In the genomic region with DNA sequence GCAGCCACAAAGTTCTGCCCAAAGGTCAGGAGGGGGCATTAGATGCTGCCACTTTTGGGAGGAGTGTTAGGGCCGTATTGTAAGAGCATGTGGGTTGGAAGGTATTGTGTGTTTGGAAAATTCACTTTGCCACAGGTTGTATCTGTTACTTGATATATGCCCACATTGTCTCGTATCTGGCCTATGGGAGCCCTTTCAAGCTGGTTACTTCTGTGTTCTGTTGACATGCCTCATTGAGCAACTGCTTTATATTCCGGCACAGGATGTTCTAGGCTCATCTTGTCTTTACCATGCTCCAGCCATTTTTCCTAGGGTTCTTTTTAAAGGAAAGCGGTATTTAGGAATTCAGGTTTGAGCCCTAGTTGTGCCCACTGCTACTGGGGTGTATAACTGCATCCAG, we compare ENCODE assay signal across 24 cellular contexts.
"Had no signal": no experiment of that assay in that cellular context is flagged by ENCODE, and none has a peak within 500 bp of the region (broad histone marks: within the 10 kb centered on the region; RNA-seq: fewer than 3 reads in every experiment).

No MANE protein-coding gene starts in this region.

- H2AFZ ChIP-seq: hepatocyte had no signal

- H3K4me3 ChIP-seq: hepatocyte, left lung, lung, ovary, prostate gland, thyroid gland had no signal

- H3K27ac ChIP-seq: foreskin keratinocyte, hepatocyte, left lung, neutrophil, ovary, prostate gland, thyroid gland had no signal

- H3K27me3 Mint-ChIP-seq: activated naive CD4-positive, alpha-beta T cell treated with anti-CD3 and anti-CD28 coated beads, Interleukin-2, amount 10 ng/mL, durations not matched to agents 7 days and 5 days; dendritic cell treated with granulocyte-macrophage colony-stimulating factor and Interleukin-4, amounts not matched to agents 40 ng/mL and 50 ng/mL, for 4 days; stimulated activated naive CD8-positive, alpha-beta T cell treated with anti-CD3 and anti-CD28 coated beads, Interleukin-15, Interleukin-2, amounts not matched to agents 100 ng/mL and 50 ng/mL, for 24 hours; T-helper 17 cell had no signal

- ATAC-seq: activated T-cell treated with anti-CD3 and anti-CD28 coated beads, Interleukin-2, amount 50 U/mL, for 72 hours; foreskin keratinocyte; left lung; natural killer cell; right cardiac atrium; T-helper 17 cell had no signal

- H3K27me3 ChIP-seq: foreskin keratinocyte, hepatocyte, left lung, neutrophil, ovary, thyroid gland had no signal

- H3K4me2 ChIP-seq: hepatocyte had no signal

- H3K4me1 ChIP-seq: foreskin keratinocyte had no signal

- DNase-seq: activated CD4-positive, alpha-beta T cell treated with anti-CD3 and anti-CD28 coated beads for 4 hours; activated CD4-positive, alpha-beta T cell treated with anti-CD3 and anti-CD28 coated beads, Interleukin-2, amount 50 U/mL, for 48 hours; activated CD4-positive, CD25-positive, alpha-beta regulatory T cell; activated effector memory CD4-positive, alpha-beta T cell treated with anti-CD3 and anti-CD28 coated beads, Interleukin-2, amount 50 U/mL, for 16 hours; activated naive CD4-positive, alpha-beta T cell treated with anti-CD3 and anti-CD28 coated beads, Interleukin-2, amount 10 ng/mL, durations not matched to agents 7 days and 5 days; activated T-cell treated with anti-CD3 and anti-CD28 coated beads, Interleukin-2, amount 50 U/mL, for 72 hours; effector CD4-positive, alpha-beta T cell; erythroblast; foreskin keratinocyte; immature natural killer cell; left lung; natural killer cell; ovary; right cardiac atrium; stimulated activated CD4-positive, alpha-beta T cell treated with anti-CD3 and anti-CD28 coated beads, Interleukin-4, amount 100 ng/mL, for 24 hours; substantia nigra; T-helper 17 cell; thyroid gland had no signal

- H3K27ac Mint-ChIP-seq: activated naive CD4-positive, alpha-beta T cell treated with anti-CD3 and anti-CD28 coated beads, Interleukin-2, amount 10 ng/mL, durations not matched to agents 7 days and 5 days; activated T-cell treated with anti-CD3 and anti-CD28 coated beads, Interleukin-2, amount 50 U/mL, for 72 hours; dendritic cell treated with granulocyte-macrophage colony-stimulating factor and Interleukin-4, amounts not matched to agents 40 ng/mL and 50 ng/mL, for 4 days; immature natural killer cell; natural killer cell; stimulated activated naive CD8-positive, alpha-beta T cell treated with anti-CD3 and anti-CD28 coated beads, Interleukin-15, Interleukin-2, amounts not matched to agents 100 ng/mL and 50 ng/mL, for 24 hours; T-helper 17 cell had no signal

- H3K9me3 Mint-ChIP-seq: activated naive CD4-positive, alpha-beta T cell treated with anti-CD3 and anti-CD28 coated beads, Interleukin-2, amount 10 ng/mL, durations not matched to agents 7 days and 5 days; activated T-cell treated with anti-CD3 and anti-CD28 coated beads, Interleukin-2, amount 50 U/mL, for 72 hours; dendritic cell treated with granulocyte-macrophage colony-stimulating factor and Interleukin-4, amounts not matched to agents 40 ng/mL and 50 ng/mL, for 4 days; immature natural killer cell; natural killer cell; stimulated activated naive CD8-positive, alpha-beta T cell treated with anti-CD3 and anti-CD28 coated beads, Interleukin-15, Interleukin-2, amounts not matched to agents 100 ng/mL and 50 ng/mL, for 24 hours had no signal

- H3K9me3 ChIP-seq: left lung, neutrophil, ovary, prostate gland, thyroid gland had no signal

- H3K4me3 Mint-ChIP-seq: activated naive CD4-positive, alpha-beta T cell treated with anti-CD3 and anti-CD28 coated beads, Interleukin-2, amount 10 ng/mL, durations not matched to agents 7 days and 5 days; activated T-cell treated with anti-CD3 and anti-CD28 coated beads, Interleukin-2, amount 50 U/mL, for 72 hours; dendritic cell treated with granulocyte-macrophage colony-stimulating factor and Interleukin-4, amounts not matched to agents 40 ng/mL and 50 ng/mL, for 4 days; immature natural killer cell; natural killer cell; stimulated activated naive CD8-positive, alpha-beta T cell treated with anti-CD3 and anti-CD28 coated beads, Interleukin-15, Interleukin-2, amounts not matched to agents 100 ng/mL and 50 ng/mL, for 24 hours; T-helper 17 cell had no signal

- H3K36me3 ChIP-seq: neutrophil, ovary, prostate gland had no signal
